In the genomic region with DNA sequence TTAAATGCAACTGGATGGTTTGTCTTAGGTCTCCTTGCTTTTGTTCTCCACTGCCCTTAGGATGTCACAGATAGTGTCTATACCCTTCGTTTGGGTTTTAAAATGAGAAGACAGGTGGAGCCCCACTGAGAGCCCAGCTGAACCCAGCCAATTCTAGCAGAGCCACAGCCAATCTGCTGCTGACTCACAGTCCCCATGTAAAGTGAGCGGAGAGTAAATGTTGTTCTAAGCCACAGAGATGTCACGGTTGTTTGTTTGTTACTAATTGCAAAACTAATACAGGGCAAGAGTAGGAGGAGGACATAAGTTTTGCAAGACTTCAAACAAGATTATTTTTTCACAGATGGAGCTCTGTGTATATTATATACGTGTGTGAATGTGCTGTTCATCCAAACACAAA, we compare ENCODE assay signal across 19 cellular contexts. TPM values are rescaled to one million over a fixed set of nuclear protein-coding genes. Genes with fewer than 3 reads are reported as not detected.
"Had no signal": no experiment of that assay in that cellular context is flagged by ENCODE, and none has a peak within 500 bp of the region (broad histone marks: within the 10 kb centered on the region; RNA-seq: fewer than 3 reads in every experiment).

No MANE protein-coding gene starts in this region.

- H3K4me3 ChIP-seq: adrenal gland had no signal

- H3K36me3 ChIP-seq: adrenal gland had no signal

- H3K9ac ChIP-seq: parathyroid adenoma had no signal

- H3K9me3 ChIP-seq: adrenal gland had no signal

- ATAC-seq: activated CD8-positive, alpha-beta T cell treated with anti-CD3 and anti-CD28 coated beads, Interleukin-2, amount 10 ng/mL, durations not matched to agents 7 days and 5 days; naive thymus-derived CD4-positive, alpha-beta T cell; stimulated activated naive CD8-positive, alpha-beta T cell treated with anti-CD3 and anti-CD28 coated beads, Interleukin-15, amount 100 ng/mL, for 72 hours; WTC11 had no signal

- DNase-seq: activated CD4-positive, alpha-beta T cell treated with anti-CD3 and anti-CD28 coated beads for 48 hours; activated CD8-positive, alpha-beta T cell treated with anti-CD3 and anti-CD28 coated beads, Interleukin-2, amount 10 ng/mL, durations not matched to agents 7 days and 5 days; activated naive CD4-positive, alpha-beta T cell treated with anti-CD3 and anti-CD28 coated beads for 36 hours; adrenal gland; central memory CD4-positive, alpha-beta T cell; effector memory CD4-positive, alpha-beta T cell; hippocampal formation; kidney glomerular epithelial cell; naive thymus-derived CD4-positive, alpha-beta T cell; stimulated activated CD4-positive, alpha-beta T cell treated with anti-CD3 and anti-CD28 coated beads, Interleukin-15, amount 100 ng/mL, for 24 hours; stimulated activated CD4-positive, alpha-beta T cell treated with anti-CD3 and anti-CD28 coated beads, Interleukin-4, amount 100 ng/mL, for 4 hours; stimulated activated naive CD8-positive, alpha-beta T cell treated with anti-CD3 and anti-CD28 coated beads, Interleukin-15, amount 100 ng/mL, for 72 hours had no signal

- H3K4me1 ChIP-seq: adrenal gland had no signal

- H2AFZ ChIP-seq: parathyroid adenoma had no signal

- H3K27me3 ChIP-seq: adrenal gland had no signal

- H3K27ac ChIP-seq: adrenal gland, epithelial cell of prostate, parathyroid adenoma had no signal

RNA-seq across cellular contexts. Expression of a gene that starts 50.5 kb away (rescaled TPM):
- total RNA-seq: activated CD8-positive, alpha-beta T cell treated with anti-CD3 and anti-CD28 coated beads, Interleukin-2, amount 10 ng/mL, durations not matched to agents 7 days and 5 days; activated naive CD4-positive, alpha-beta T cell treated with anti-CD3 and anti-CD28 coated beads for 36 hours; adrenal gland; lung microvascular endothelial cell; mononuclear cell; naive thymus-derived CD4-positive, alpha-beta T cell; skeletal muscle tissue; urinary bladder; WTC11 had no signal
- polyA plus RNA-seq: naive thymus-derived CD4-positive, alpha-beta T cell had no signal
